ENCODE assay signal across 25 cellular contexts in the genomic region with DNA sequence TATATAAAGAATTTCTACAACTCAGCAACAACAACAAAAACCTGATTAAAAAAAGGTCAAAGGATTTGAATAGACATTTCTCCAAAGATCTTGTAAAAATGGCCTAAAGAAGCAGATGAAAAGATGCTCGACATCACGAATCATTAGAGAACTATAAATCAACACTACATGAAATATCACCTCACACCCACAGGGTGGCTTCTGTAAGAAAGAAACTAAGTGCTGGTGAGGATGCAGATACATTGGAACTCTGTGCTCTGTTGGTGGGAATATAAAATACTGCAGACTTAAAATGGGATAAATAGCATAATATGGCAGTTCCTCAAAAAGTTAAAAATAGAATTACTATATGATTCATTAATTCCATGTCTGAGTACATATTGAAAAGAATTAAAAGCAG.
"Had no signal": no experiment of that assay in that cellular context is flagged by ENCODE, and none has a peak within 500 bp of the region (broad histone marks: within the 10 kb centered on the region; RNA-seq: fewer than 3 reads in every experiment).

No MANE protein-coding gene starts in this region.

- H3K27ac ChIP-seq: brain microvascular endothelial cell, esophagus muscularis mucosa, lower lobe of right lung, neutrophil, parathyroid adenoma, right lobe of liver, stomach had no signal

- ATAC-seq: activated T-cell treated with anti-CD3 and anti-CD28 coated beads, Interleukin-2, amount 50 U/mL, for 4 hours; left colon; lower lobe of right lung; natural killer cell treated with Interleukin-12 subunit alpha and Interleukin-12 subunit beta and Interleukin-15 and Interleukin-18, amount 100 ng/mL, for 72 hours; right lobe of liver had no signal

- H3K27me3 Mint-ChIP-seq: activated CD4-positive, alpha-beta T cell treated with anti-CD3 and anti-CD28 coated beads, Interleukin-2, amount 10 ng/mL, durations not matched to agents 7 days and 5 days had no signal

- H3K4me1 ChIP-seq: esophagus muscularis mucosa, lower lobe of right lung, parathyroid adenoma, right lobe of liver had no signal

- DNase-seq: activated CD4-positive, alpha-beta T cell treated with anti-CD3 and anti-CD28 coated beads, Interleukin-2, amount 10 ng/mL, durations not matched to agents 7 days and 5 days; activated CD4-positive, CD25-positive, alpha-beta regulatory T cell; activated CD8-positive, alpha-beta memory T cell treated with anti-CD3 and anti-CD28 coated beads, Interleukin-2, amount 50 U/mL, for 4 hours; activated naive CD4-positive, alpha-beta T cell treated with anti-CD3 and anti-CD28 coated beads for 36 hours; activated T-cell treated with anti-CD3 and anti-CD28 coated beads, Interleukin-2, amount 50 U/mL, for 4 hours; anterior cingulate cortex; brain microvascular endothelial cell; cortex of kidney; effector CD4-positive, alpha-beta T cell; hippocampal formation; islet precursor cell; left colon; lower lobe of right lung; right lobe of liver; small intestine; stimulated activated CD4-positive, alpha-beta T cell treated with anti-CD3 and anti-CD28 coated beads, Interleukin-15, amount 100 ng/mL, for 24 hours; stimulated activated CD4-positive, alpha-beta T cell treated with anti-CD3 and anti-CD28 coated beads, Interleukin-2, amount 100 ng/mL, for 48 hours; stomach; T1000; trophoblast cell had no signal

- H3K9me3 Mint-ChIP-seq: activated CD4-positive, alpha-beta T cell treated with anti-CD3 and anti-CD28 coated beads, Interleukin-2, amount 10 ng/mL, durations not matched to agents 7 days and 5 days; activated naive CD4-positive, alpha-beta T cell treated with anti-CD3 and anti-CD28 coated beads for 36 hours; activated T-cell treated with anti-CD3 and anti-CD28 coated beads, Interleukin-2, amount 50 U/mL, for 4 hours; central memory CD8-positive, alpha-beta T cell; natural killer cell treated with Interleukin-12 subunit alpha and Interleukin-12 subunit beta and Interleukin-15 and Interleukin-18, amount 100 ng/mL, for 72 hours had no signal

- H3K4me3 Mint-ChIP-seq: activated CD4-positive, alpha-beta T cell treated with anti-CD3 and anti-CD28 coated beads, Interleukin-2, amount 10 ng/mL, durations not matched to agents 7 days and 5 days; activated naive CD4-positive, alpha-beta T cell treated with anti-CD3 and anti-CD28 coated beads for 36 hours; activated T-cell treated with anti-CD3 and anti-CD28 coated beads, Interleukin-2, amount 50 U/mL, for 4 hours; central memory CD8-positive, alpha-beta T cell; natural killer cell treated with Interleukin-12 subunit alpha and Interleukin-12 subunit beta and Interleukin-15 and Interleukin-18, amount 100 ng/mL, for 72 hours had no signal

- H3K27ac Mint-ChIP-seq: activated CD4-positive, alpha-beta T cell treated with anti-CD3 and anti-CD28 coated beads, Interleukin-2, amount 10 ng/mL, durations not matched to agents 7 days and 5 days; activated naive CD4-positive, alpha-beta T cell treated with anti-CD3 and anti-CD28 coated beads for 36 hours; natural killer cell treated with Interleukin-12 subunit alpha and Interleukin-12 subunit beta and Interleukin-15 and Interleukin-18, amount 100 ng/mL, for 72 hours had no signal

- H3K4me1 Mint-ChIP-seq: activated CD4-positive, alpha-beta T cell treated with anti-CD3 and anti-CD28 coated beads, Interleukin-2, amount 10 ng/mL, durations not matched to agents 7 days and 5 days; central memory CD8-positive, alpha-beta T cell had no signal

- H3K27me3 ChIP-seq: brain microvascular endothelial cell, esophagus muscularis mucosa, neutrophil, right lobe of liver, stomach had no signal

- H3K36me3 Mint-ChIP-seq: natural killer cell treated with Interleukin-12 subunit alpha and Interleukin-12 subunit beta and Interleukin-15 and Interleukin-18, amount 100 ng/mL, for 72 hours had no signal
